8 cellular contexts compared by ENCODE assay signal in genomic region chr12:92080390-92081285, GRCh38.
DNase-seq lines count a peak whose midpoint lies in the region; ATAC-seq and TF ChIP-seq lines count a peak whose summit lies in the region.

No MANE protein-coding gene starts in this region.

- no peaks in the 10 kb centered on the region for H3K27me3 ChIP-seq in thyroid gland
- H3K27me3 ChIP-seq in ovary, result no peaks in the 10 kb centered on the region

- no peak overlapping the region for H3K4me3 ChIP-seq in thyroid gland (replicated peaks in 1 of 3)
- H3K4me3 ChIP-seq in ovary, result no peak overlapping the region

- DNase-seq in NCI-H510A treated with DMSO at 0.1 percent for 48 hours (lab: John Stamatoyannopoulos, UW), result peak; percentile 9
- DNase-seq in NCI-H510A (lab: John Stamatoyannopoulos, UW), result no peak
- peak; percentile 61 for DNase-seq in RKO (ENCODE audit: low spot score)
- peak; percentile 81 for DNase-seq in fibroblast of peridontal ligament (ENCODE audit: extremely low read depth)
- DNase-seq in thyroid gland, result no peak
- DNase-seq in NCI-H524 treated with DMSO at 0.1 percent for 48 hours (lab: John Stamatoyannopoulos, UW), result no peak
- no peak for DNase-seq in ovary

- intact Hi-C loops in thyroid gland (cut with DNase I), result no loop called here
- intact Hi-C loops in ovary (cut with DNase I), result no loop called here

- H3K27ac ChIP-seq in thyroid gland (peak overlapping the region in 2 of 3 donors; percentile 4 to 34), ovary (no peak overlapping the region)

- ATAC-seq in HG02884 (IDR thresholded peaks at IDR 0.05; ENCODE audit: unreplicated experiment), result peak; percentile 67

- TF ChIP-seq EP300 in ovary (IDR thresholded peaks at IDR 0.05), result no peak

- no peak for TF ChIP-seq POLR2A in thyroid gland (IDR thresholded peaks at IDR 0.05)
- TF ChIP-seq POLR2A in ovary (IDR thresholded peaks at IDR 0.05), result no peak

- H3K36me3 ChIP-seq in thyroid gland (no peaks in the 10 kb centered on the region), ovary (no peaks in the 10 kb centered on the region)

- TF ChIP-seq CTCF in thyroid gland (IDR thresholded peaks at IDR 0.05) (no peak), ovary (IDR thresholded peaks at IDR 0.05) (no peak)

- H3K4me1 ChIP-seq in thyroid gland (peaks cover 14 to 26% of the 10 kb centered on the region in 2 donors), ovary (ENCODE audit: insufficient read depth) (peaks cover 3% of the 10 kb centered on the region)

- WGBS in thyroid gland, 2 donors, result 68 to 70% methylated on average over 7 of the region's 7 CpGs
- 82 to 87% (median 84%) methylated on average over 7 of the region's 7 CpGs for whole genome bisulfite sequencing in ovary, 3 donors

- H3K9me3 ChIP-seq in thyroid gland, result no peaks in the 10 kb centered on the region
- H3K9me3 ChIP-seq in ovary, result no peaks in the 10 kb centered on the region

Comparison
In these comparisons a context has a peak if more than half of its experiments do, and no peak if none do; other contexts are left out.
1. DNase-seq: peak in NCI-H510A treated with DMSO at 0.1 percent for 48 hours (single experiment), RKO (single experiment) and fibroblast of peridontal ligament (single experiment); none in NCI-H510A (single experiment), thyroid gland (0 of 2), NCI-H524 treated with DMSO at 0.1 percent for 48 hours (single experiment) and ovary (0 of 5).
2. H3K27ac ChIP-seq: peak in thyroid gland (2 of 3); none in ovary (0 of 2).